Comparison of ENCODE assay signal across 7 cellular contexts in the genomic region with DNA sequence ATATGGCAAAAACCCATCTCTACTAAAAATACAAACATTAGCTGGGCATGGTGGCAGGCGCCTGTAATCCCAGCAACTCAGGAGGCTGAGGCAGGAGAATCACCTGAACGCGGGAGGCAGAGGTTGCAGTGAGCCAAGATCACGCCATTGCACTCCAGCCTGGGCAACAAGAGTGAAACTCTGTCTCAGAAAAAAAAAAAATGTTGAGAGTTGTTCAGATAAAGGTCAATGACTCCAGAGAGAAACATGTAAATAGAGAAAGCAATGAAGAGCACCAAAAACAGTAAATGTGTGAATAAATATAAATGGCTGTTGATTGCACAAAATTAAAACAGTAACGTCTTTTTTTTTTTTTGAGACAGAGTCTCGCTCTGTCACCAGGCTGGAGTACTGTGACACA. TPM values are rescaled to one million over a fixed set of nuclear protein-coding genes. Genes with fewer than 3 reads are reported as not detected.
DNase-seq lines count a peak whose midpoint lies in the region; ATAC-seq and TF ChIP-seq lines count a peak whose summit lies in the region.
"Not testable (repeated sequence)": the region's sequence is repeated elsewhere in the genome, so short reads cannot be mapped to it uniquely, and the experiment has no call there.

No MANE protein-coding gene starts in this region.

- H3K4me3 Mint-ChIP-seq in activated CD4-positive, alpha-beta T cell treated with anti-CD3 and anti-CD28 coated beads, Interleukin-2, amount 10 ng/mL, durations not matched to agents 7 days and 5 days; activated CD8-positive, alpha-beta memory T cell treated with anti-CD3 and anti-CD28 coated beads, Interleukin-2, amount 10 ng/mL, durations not matched to agents 7 days and 5 days; activated naive CD8-positive, alpha-beta T cell; stimulated activated naive CD8-positive, alpha-beta T cell treated with anti-CD3 and anti-CD28 coated beads, Interleukin-15, amount 100 ng/mL, for 72 hours: not testable (repeated sequence)
- H3K4me3 Mint-ChIP-seq in naive thymus-derived CD8-positive, alpha-beta T cell: peak overlapping the region in 5 of 10 donors; percentile 10 to 50 (median 41)

- not testable (repeated sequence) for H3K4me3 ChIP-seq in gastrocnemius medialis

- H3K4me1 ChIP-seq in gastrocnemius medialis: peaks cover 58 to 67% of the 10 kb centered on the region in 2 donors

- TF ChIP-seq CTCF in gastrocnemius medialis (IDR thresholded peaks at IDR 0.05 in 4 of 5, conservative IDR thresholded peaks at IDR 0.05 in 1 of 5): not testable (repeated sequence)

- POLR2A ChIA-PET in activated CD4-positive, alpha-beta T cell treated with anti-CD3 and anti-CD28 coated beads, Interleukin-2, amount 10 ng/mL, durations not matched to agents 7 days and 5 days (lab: Charles Lee); naive thymus-derived CD8-positive, alpha-beta T cell (lab: Charles Lee): not testable (repeated sequence)

- not testable (repeated sequence) for H3K27me3 ChIP-seq in gastrocnemius medialis

- not testable (repeated sequence) for DNase-seq in activated CD4-positive, alpha-beta T cell treated with anti-CD3 and anti-CD28 coated beads, Interleukin-2, amount 10 ng/mL, durations not matched to agents 7 days and 5 days; activated CD8-positive, alpha-beta memory T cell treated with anti-CD3 and anti-CD28 coated beads, Interleukin-2, amount 10 ng/mL, durations not matched to agents 7 days and 5 days; left lobe of liver (ENCODE audit: low spot score); naive thymus-derived CD8-positive, alpha-beta T cell; gastrocnemius medialis; stimulated activated naive CD8-positive, alpha-beta T cell treated with anti-CD3 and anti-CD28 coated beads, Interleukin-15, amount 100 ng/mL, for 72 hours

- peaks cover 58% of the 10 kb centered on the region for H3K36me3 Mint-ChIP-seq in activated CD4-positive, alpha-beta T cell treated with anti-CD3 and anti-CD28 coated beads, Interleukin-2, amount 10 ng/mL, durations not matched to agents 7 days and 5 days (ENCODE audit: low read depth)
- H3K36me3 Mint-ChIP-seq in activated CD8-positive, alpha-beta memory T cell treated with anti-CD3 and anti-CD28 coated beads, Interleukin-2, amount 10 ng/mL, durations not matched to agents 7 days and 5 days: peaks cover 55% of the 10 kb centered on the region
- H3K36me3 Mint-ChIP-seq in activated naive CD8-positive, alpha-beta T cell: not testable (repeated sequence)
- H3K36me3 Mint-ChIP-seq in naive thymus-derived CD8-positive, alpha-beta T cell: peaks cover 0 to 84% (median 27%) of the 10 kb centered on the region in 3 donors

- intact Hi-C loops in gastrocnemius medialis (cut with DNase I; ENCODE audit: low total_unique reads): not testable (repeated sequence)

- H3K4me1 Mint-ChIP-seq in activated CD4-positive, alpha-beta T cell treated with anti-CD3 and anti-CD28 coated beads, Interleukin-2, amount 10 ng/mL, durations not matched to agents 7 days and 5 days: peaks cover 31% of the 10 kb centered on the region
- peaks cover 25% of the 10 kb centered on the region for H3K4me1 Mint-ChIP-seq in activated CD8-positive, alpha-beta memory T cell treated with anti-CD3 and anti-CD28 coated beads, Interleukin-2, amount 10 ng/mL, durations not matched to agents 7 days and 5 days
- H3K4me1 Mint-ChIP-seq in activated naive CD8-positive, alpha-beta T cell (ENCODE audit: low read depth): peaks cover 50% of the 10 kb centered on the region
- H3K4me1 Mint-ChIP-seq in naive thymus-derived CD8-positive, alpha-beta T cell: peaks cover 37 to 79% (median 60%) of the 10 kb centered on the region in 4 donors
- peaks cover 52% of the 10 kb centered on the region for H3K4me1 Mint-ChIP-seq in stimulated activated naive CD8-positive, alpha-beta T cell treated with anti-CD3 and anti-CD28 coated beads, Interleukin-15, amount 100 ng/mL, for 72 hours

- CTCF ChIA-PET in activated CD4-positive, alpha-beta T cell treated with anti-CD3 and anti-CD28 coated beads, Interleukin-2, amount 10 ng/mL, durations not matched to agents 7 days and 5 days (lab: Charles Lee): interaction anchor here (0.7 kb wide), 1 partner anchor 67 kb away, joined by 4 read pairs; no protein-coding TSS in a partner anchor
- CTCF ChIA-PET in activated CD8-positive, alpha-beta memory T cell treated with anti-CD3 and anti-CD28 coated beads, Interleukin-2, amount 10 ng/mL, durations not matched to agents 7 days and 5 days (lab: Charles Lee): not testable (repeated sequence)

- peak overlapping the region; percentile 64 to 80 (median 70) for H3K27ac ChIP-seq in gastrocnemius medialis

- peaks cover 0 to 34% of the 10 kb centered on the region in 2 donors for H3K36me3 ChIP-seq in gastrocnemius medialis

- ATAC-seq in activated CD8-positive, alpha-beta memory T cell treated with anti-CD3 and anti-CD28 coated beads, Interleukin-2, amount 10 ng/mL, durations not matched to agents 7 days and 5 days; naive thymus-derived CD8-positive, alpha-beta T cell; gastrocnemius medialis; stimulated activated naive CD8-positive, alpha-beta T cell treated with anti-CD3 and anti-CD28 coated beads, Interleukin-15, amount 100 ng/mL, for 72 hours: not testable (repeated sequence)
- ATAC-seq in left lobe of liver: peak; percentile 38

- H3K9me3 ChIP-seq in gastrocnemius medialis: not testable (repeated sequence)

- not testable (repeated sequence) for H3K9me3 Mint-ChIP-seq in activated CD4-positive, alpha-beta T cell treated with anti-CD3 and anti-CD28 coated beads, Interleukin-2, amount 10 ng/mL, durations not matched to agents 7 days and 5 days; activated CD8-positive, alpha-beta memory T cell treated with anti-CD3 and anti-CD28 coated beads, Interleukin-2, amount 10 ng/mL, durations not matched to agents 7 days and 5 days (ENCODE audit: low read depth); activated naive CD8-positive, alpha-beta T cell (ENCODE audit: low read depth); naive thymus-derived CD8-positive, alpha-beta T cell; stimulated activated naive CD8-positive, alpha-beta T cell treated with anti-CD3 and anti-CD28 coated beads, Interleukin-15, amount 100 ng/mL, for 72 hours

- in situ Hi-C loops in gastrocnemius medialis (cut with MboI; ENCODE audit: low sequenced_read_pairs in 4 of 4): loop anchor here in 1 of 4 donors (25.0 kb wide), 1 partner anchor 718 kb away; a partner anchor contains a TSS

- not testable (repeated sequence) for H3K27me3 Mint-ChIP-seq in activated CD4-positive, alpha-beta T cell treated with anti-CD3 and anti-CD28 coated beads, Interleukin-2, amount 10 ng/mL, durations not matched to agents 7 days and 5 days; activated CD8-positive, alpha-beta memory T cell treated with anti-CD3 and anti-CD28 coated beads, Interleukin-2, amount 10 ng/mL, durations not matched to agents 7 days and 5 days; activated naive CD8-positive, alpha-beta T cell; naive thymus-derived CD8-positive, alpha-beta T cell; stimulated activated naive CD8-positive, alpha-beta T cell treated with anti-CD3 and anti-CD28 coated beads, Interleukin-15, amount 100 ng/mL, for 72 hours

- not testable (repeated sequence) for TF ChIP-seq POLR2A in gastrocnemius medialis (IDR thresholded peaks at IDR 0.05)

- H3K27ac Mint-ChIP-seq in activated CD4-positive, alpha-beta T cell treated with anti-CD3 and anti-CD28 coated beads, Interleukin-2, amount 10 ng/mL, durations not matched to agents 7 days and 5 days: peak overlapping the region; percentile 29
- peak overlapping the region; percentile 39 for H3K27ac Mint-ChIP-seq in activated CD8-positive, alpha-beta memory T cell treated with anti-CD3 and anti-CD28 coated beads, Interleukin-2, amount 10 ng/mL, durations not matched to agents 7 days and 5 days
- peak overlapping the region; percentile 22 for H3K27ac Mint-ChIP-seq in activated naive CD8-positive, alpha-beta T cell
- H3K27ac Mint-ChIP-seq in naive thymus-derived CD8-positive, alpha-beta T cell: peak overlapping the region in 6 of 10 donors; percentile 29 to 82 (median 75)
- H3K27ac Mint-ChIP-seq in stimulated activated naive CD8-positive, alpha-beta T cell treated with anti-CD3 and anti-CD28 coated beads, Interleukin-15, amount 100 ng/mL, for 72 hours: peak overlapping the region; percentile 37 to 82

RNA-seq across cellular contexts. Expression of a gene that starts 13.3 kb away (rescaled TPM):
- 10 to 100 TPM; 52.7 to 53.3 TPM for total RNA-seq in activated CD4-positive, alpha-beta T cell treated with anti-CD3 and anti-CD28 coated beads, Interleukin-2, amount 10 ng/mL, durations not matched to agents 7 days and 5 days
- total RNA-seq in activated CD8-positive, alpha-beta memory T cell treated with anti-CD3 and anti-CD28 coated beads, Interleukin-2, amount 10 ng/mL, durations not matched to agents 7 days and 5 days: 10 to 100 TPM; 40.6 to 65.5 TPM
- total RNA-seq in left lobe of liver (39.5 TPM), gastrocnemius medialis (100 to 1,000 TPM; 147 to 172 (median 157) TPM)
- total RNA-seq in naive thymus-derived CD8-positive, alpha-beta T cell: 10 to 100 TPM; 82.0 to 89.1 TPM
- 10 to 100 TPM; 29.9 to 43.8 (median 35.8) TPM for polyA plus RNA-seq in naive thymus-derived CD8-positive, alpha-beta T cell

RNA-seq across cellular contexts. Expression of a gene that starts 25.2 kb away (rescaled TPM):
- total RNA-seq in activated CD4-positive, alpha-beta T cell treated with anti-CD3 and anti-CD28 coated beads, Interleukin-2, amount 10 ng/mL, durations not matched to agents 7 days and 5 days: 10 to 100 TPM; 55.4 to 55.7 TPM
- 10 to 100 TPM; 58.5 to 64.3 TPM for total RNA-seq in activated CD8-positive, alpha-beta memory T cell treated with anti-CD3 and anti-CD28 coated beads, Interleukin-2, amount 10 ng/mL, durations not matched to agents 7 days and 5 days
- 10.7 TPM for total RNA-seq in left lobe of liver
- 10 to 100 TPM; 44.2 to 48.6 TPM for total RNA-seq in naive thymus-derived CD8-positive, alpha-beta T cell
- 10 to 100 TPM; 63.0 to 70.7 (median 65.7) TPM for polyA plus RNA-seq in naive thymus-derived CD8-positive, alpha-beta T cell
- total RNA-seq in gastrocnemius medialis: 100 to 1,000 TPM in 1 of 4 donors, 10 to 100 TPM in 3; 24.0 to 105 (median 68.3) TPM

Comparison
In these comparisons a context has a peak if more than half of its experiments do, and no peak if none do; other contexts are left out.
1. H3K27ac Mint-ChIP-seq: peak in every context shown above with its lines; median percentile 75 in naive thymus-derived CD8-positive, alpha-beta T cell; 60 in stimulated activated naive CD8-positive, alpha-beta T cell treated with anti-CD3 and anti-CD28 coated beads, Interleukin-15, amount 100 ng/mL, for 72 hours; 39 in activated CD8-positive, alpha-beta memory T cell treated with anti-CD3 and anti-CD28 coated beads, Interleukin-2, amount 10 ng/mL, durations not matched to agents 7 days and 5 days; 29 in activated CD4-positive, alpha-beta T cell treated with anti-CD3 and anti-CD28 coated beads, Interleukin-2, amount 10 ng/mL, durations not matched to agents 7 days and 5 days; 22 in activated naive CD8-positive, alpha-beta T cell.